In the genomic region with DNA sequence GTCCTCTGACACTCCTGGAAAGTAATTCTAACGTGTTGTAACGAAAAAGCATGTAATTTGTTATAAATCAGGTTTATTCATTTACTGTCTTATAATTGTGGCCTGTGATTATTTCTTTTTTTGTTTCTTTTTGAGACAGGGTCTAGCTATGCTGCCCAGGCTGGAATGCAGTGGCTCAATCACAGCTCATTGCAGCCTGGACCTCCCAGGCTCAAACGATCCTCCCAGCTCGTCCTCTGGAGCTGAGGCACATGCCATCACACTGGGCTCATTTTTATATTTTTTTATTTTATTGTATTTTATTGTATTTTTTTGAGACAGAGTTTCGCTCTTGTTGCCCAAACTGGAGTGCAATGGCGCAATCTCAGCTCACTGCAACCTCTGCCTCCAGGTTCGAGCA, we compare ENCODE assay signal across 20 cellular contexts.
"Had no signal": no experiment of that assay in that cellular context is flagged by ENCODE, and none has a peak within 500 bp of the region (broad histone marks: within the 10 kb centered on the region; RNA-seq: fewer than 3 reads in every experiment).

No MANE protein-coding gene starts in this region.

- H3K27ac ChIP-seq: colonic mucosa, sigmoid colon, stomach, thoracic aorta, transverse colon had no signal

- ATAC-seq: heart left ventricle, left colon, left ventricle myocardium superior had no signal

- H3K9me3 Mint-ChIP-seq: endodermal cell, naive B cell, neural crest cell had no signal

- H3K36me3 ChIP-seq: colonic mucosa, sigmoid colon, thoracic aorta, transverse colon had no signal

- H3K4me3 Mint-ChIP-seq: endodermal cell, neural crest cell had no signal

- H3K4me1 ChIP-seq: colonic mucosa had no signal

- H3K27me3 ChIP-seq: colonic mucosa, heart left ventricle, sigmoid colon, stomach, transverse colon had no signal

- H3K4me3 ChIP-seq: colonic mucosa, heart left ventricle, sigmoid colon, skin epidermis, stomach, thoracic aorta, transverse colon had no signal

- DNase-seq: colonic mucosa; dermis blood vessel endothelial cell; endodermal cell; erythroblast; foreskin melanocyte; heart left ventricle; hippocampal formation; left colon; left ventricle myocardium superior; mesendoderm; naive B cell; posterior cingulate gyrus; sigmoid colon; stimulated activated CD4-positive, alpha-beta T cell treated with anti-CD3 and anti-CD28 coated beads, Interleukin-2, amount 100 ng/mL, for 24 hours; stomach; substantia nigra; transverse colon had no signal

- H3K27me3 Mint-ChIP-seq: naive B cell had no signal

- H3K9me3 ChIP-seq: colonic mucosa, heart left ventricle, sigmoid colon, stomach, thoracic aorta, transverse colon had no signal
